Comparison of ENCODE assay signal across 15 cellular contexts in genomic region chr5:113205807-113206206, GRCh38.
DNase-seq lines count a peak whose midpoint lies in the region; ATAC-seq and TF ChIP-seq lines count a peak whose summit lies in the region.
"Had no signal": no experiment of that assay in that cellular context is flagged by ENCODE, and none has a peak within 500 bp of the region (broad histone marks: within the 10 kb centered on the region; RNA-seq: fewer than 3 reads in every experiment).

No MANE protein-coding gene starts in this region.

- H2AFZ ChIP-seq in hepatocyte (no peak overlapping the region), smooth muscle cell (ENCODE audit: low read depth) (no peak overlapping the region)

- H3F3A ChIP-seq in smooth muscle cell (ENCODE audit: low read depth) = no peaks in the 10 kb centered on the region

- H4K20me1 ChIP-seq in hepatocyte (ENCODE audit: insufficient read depth, poor library complexity, severe bottlenecking) (no peaks in the 10 kb centered on the region), smooth muscle cell (ENCODE audit: low read depth) (peaks cover 64% of the 10 kb centered on the region)

- no peak overlapping the region for H3K4me3 Mint-ChIP-seq in WTC11

- no peak overlapping the region for H3K4me3 ChIP-seq in AG09309 (ENCODE audit: control insufficient read depth, low read depth, low read length)
- no peak overlapping the region for H3K4me3 ChIP-seq in hepatocyte
- no peak overlapping the region for H3K4me3 ChIP-seq in suprapubic skin
- no peak overlapping the region for H3K4me3 ChIP-seq in smooth muscle cell
- H3K4me3 ChIP-seq: coronary artery, HAP-1 had no signal

- 85% methylated on average over 3 of the region's 3 CpGs for WGBS in hepatocyte (ENCODE audit: low lambda C conversion rate, missing lambda C conversion rate)
- 84% methylated on average over 3 of the region's 3 CpGs for WGBS in suprapubic skin
- WGBS in smooth muscle cell (ENCODE audit: low lambda C conversion rate) = 83% methylated on average over 3 of the region's 3 CpGs

- TF ChIP-seq RAD21 in Ishikawa (IDR thresholded peaks at IDR 0.05; ENCODE audit: low read depth) = peak; percentile 23; the same call in 1 of the 2 replicates

- TF ChIP-seq EP300 in Ishikawa (IDR thresholded peaks at IDR 0.05; ENCODE audit: borderline replicate concordance) (no peak), suprapubic skin (IDR thresholded peaks at IDR 0.05) (no peak)

- H3K9me2 ChIP-seq in hepatocyte (replicated peaks; ENCODE audit: insufficient read depth) = no peaks in the 10 kb centered on the region

- no peaks in the 10 kb centered on the region for H3K27me3 Mint-ChIP-seq in WTC11 (ENCODE audit: low read depth)

- H3K27ac Mint-ChIP-seq in WTC11 = no peak overlapping the region

- peak; percentile 42 for ATAC-seq in WTC11

- H3K4me2 ChIP-seq in hepatocyte (peak overlapping the region; percentile 43), smooth muscle cell (no peak overlapping the region)

- no peak overlapping the region for H3K27ac ChIP-seq in hepatocyte
- no peak overlapping the region for H3K27ac ChIP-seq in suprapubic skin
- H3K27ac ChIP-seq in smooth muscle cell (ENCODE audit: low read depth) = no peak overlapping the region
- H3K27ac ChIP-seq: coronary artery had no signal

- H3K9me3 ChIP-seq in hepatocyte (ENCODE audit: low read depth) = no peaks in the 10 kb centered on the region
- H3K9me3 ChIP-seq in suprapubic skin = no peaks in the 10 kb centered on the region
- no peaks in the 10 kb centered on the region for H3K9me3 ChIP-seq in smooth muscle cell (replicated peaks; ENCODE audit: low read depth)
- H3K9me3 ChIP-seq: HAP-1 had no signal

- CTCF ChIA-PET in WTC11 (lab: Charles Lee) = interaction anchor here (0.5 to 1.2 kb wide), 4 partner anchors 12 to 601 kb away, joined by 3 to 4 read pairs (median 4); no protein-coding TSS in a partner anchor

- POLR2A ChIA-PET in WTC11 (lab: Charles Lee) = no interaction called here

- TF ChIP-seq CTCF in AG09309 (IDR thresholded peaks at IDR 0.05; ENCODE audit: control insufficient read depth, insufficient read depth, low read depth, low read length, missing control alignments) = peak; percentile 6
- no peak for TF ChIP-seq CTCF in WTC11 (IDR thresholded peaks at IDR 0.05)
- peak; percentile 5 for TF ChIP-seq CTCF in hepatocyte (IDR thresholded peaks at IDR 0.05; ENCODE audit: poor library complexity)
- no peak for TF ChIP-seq CTCF in suprapubic skin (IDR thresholded peaks at IDR 0.05)
- TF ChIP-seq CTCF in smooth muscle cell (IDR thresholded peaks at IDR 0.05; ENCODE audit: borderline replicate concordance, insufficient read depth, poor library complexity, severe bottlenecking) = no peak

- H3K27me3 ChIP-seq in hepatocyte (no peaks in the 10 kb centered on the region), suprapubic skin (no peaks in the 10 kb centered on the region), smooth muscle cell (ENCODE audit: low read depth) (no peaks in the 10 kb centered on the region)

- peaks cover 51% of the 10 kb centered on the region for H3K4me1 Mint-ChIP-seq in WTC11

- H3K36me3 ChIP-seq in hepatocyte (replicated peaks; ENCODE audit: insufficient read depth, low read depth) = no peaks in the 10 kb centered on the region
- no peaks in the 10 kb centered on the region for H3K36me3 ChIP-seq in suprapubic skin
- H3K36me3 ChIP-seq in smooth muscle cell (ENCODE audit: low read depth) = no peaks in the 10 kb centered on the region
- H3K36me3 ChIP-seq: HAP-1 had no signal

- H3K79me2 ChIP-seq in hepatocyte (peaks cover 54% of the 10 kb centered on the region), smooth muscle cell (ENCODE audit: low read depth) (no peaks in the 10 kb centered on the region)

- H3K9ac ChIP-seq in smooth muscle cell (ENCODE audit: low read depth) = no peak overlapping the region

- H3K4me1 ChIP-seq in hepatocyte (ENCODE audit: insufficient read depth) (peaks cover 42% of the 10 kb centered on the region), suprapubic skin (peaks cover 52% of the 10 kb centered on the region), smooth muscle cell (ENCODE audit: low read depth) (peaks cover 14% of the 10 kb centered on the region)

- H3K36me3 Mint-ChIP-seq in WTC11 = no peaks in the 10 kb centered on the region

- no peak for TF ChIP-seq POLR2A in suprapubic skin (IDR thresholded peaks at IDR 0.05)

- no peaks in the 10 kb centered on the region for H3K9me3 Mint-ChIP-seq in WTC11

- no peak for DNase-seq in AG09309 (ENCODE audit: low read depth)
- no peak for DNase-seq in WTC11 (ENCODE audit: low spot score)
- no peak for DNase-seq in hepatocyte (ENCODE audit: low spot score)
- DNase-seq in activated CD8-positive, alpha-beta memory T cell treated with anti-CD3 and anti-CD28 coated beads, Interleukin-2, amount 50 U/mL, for 48 hours = no peak
- DNase-seq in suprapubic skin (ENCODE audit: low spot score in 2 of 2) = no peak
- no peak for DNase-seq in stimulated activated CD4-positive, alpha-beta T cell treated with anti-CD3 and anti-CD28 coated beads, Interleukin-4, amount 100 ng/mL, for 1 hour
- no peak for DNase-seq in smooth muscle cell (lab: John Stamatoyannopoulos, UW; ENCODE audit: unreplicated experiment)
- DNase-seq: EL; NCI-H1436 treated with DMSO at 0.1 percent for 48 hours; NCI-H510A; SHP77; stimulated activated naive CD4-positive, alpha-beta T cell had no signal

TF ChIP-seq in Ishikawa, 13 proteins besides CTCF, POLR2A, EP300 and RAD21 (continues in another document):
- no peak for TF ChIP-seq EGR1 (IDR thresholded peaks at IDR 0.05)
- TF ChIP-seq ZBTB7A (IDR thresholded peaks at IDR 0.05; ENCODE audit: low read depth) = no peak
- no peak for TF ChIP-seq YY1 (IDR thresholded peaks at IDR 0.05; ENCODE audit: low read depth)
- no peak for TF ChIP-seq NFIC (IDR thresholded peaks at IDR 0.05)
- TF ChIP-seq REST (IDR thresholded peaks at IDR 0.05; ENCODE audit: low read depth) = no peak
- TF ChIP-seq MAX (IDR thresholded peaks at IDR 0.05) = no peak
- no peak for TF ChIP-seq CREB1 (IDR thresholded peaks at IDR 0.05; ENCODE audit: low read depth)

TF ChIP-seq in WTC11, 78 proteins besides CTCF, POLR2A, EP300 and RAD21 (continues in another document):
- no peak for TF ChIP-seq ZNF671 (CRISPR knock-in tag; IDR thresholded peaks at IDR 0.05)
- no peak for TF ChIP-seq ZNF121 (CRISPR knock-in tag; IDR thresholded peaks at IDR 0.05)
- no peak for TF ChIP-seq FOXP4 (CRISPR knock-in tag; IDR thresholded peaks at IDR 0.05)
- no peak for TF ChIP-seq STAT6 (CRISPR knock-in tag; conservative IDR thresholded peaks at IDR 0.05; ENCODE audit: low read depth)
- no peak for TF ChIP-seq PREB (CRISPR knock-in tag; IDR thresholded peaks at IDR 0.05; ENCODE audit: borderline replicate concordance)

Comparison
In these comparisons a context has a peak if more than half of its experiments do, and no peak if none do; other contexts are left out.
1. CTCF ChIP-seq: peak in AG09309 (single experiment) and hepatocyte (single experiment); none in WTC11 (single experiment), suprapubic skin (0 of 2) and smooth muscle cell (single experiment).